Comparison of ENCODE assay signal across 7 cellular contexts in the genomic region with DNA sequence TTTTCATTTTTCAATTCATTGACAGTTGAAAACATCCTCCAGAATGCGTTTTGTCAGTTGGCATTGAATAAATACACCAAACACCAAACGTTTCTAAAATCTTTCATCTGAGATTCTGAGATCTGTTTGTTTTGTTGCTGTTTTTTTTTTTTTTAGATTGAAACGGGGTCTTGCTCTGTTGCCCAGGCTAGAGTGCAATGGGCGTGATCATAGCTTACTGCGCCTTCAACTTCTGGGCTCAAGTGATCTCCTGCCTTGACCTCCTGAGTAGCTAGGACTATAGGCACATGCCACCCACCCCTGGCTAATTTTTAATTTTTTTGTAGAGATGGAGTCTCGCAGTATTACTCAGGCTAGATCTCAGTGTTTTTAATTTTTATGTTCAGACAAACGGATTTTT.
"Had no signal": no experiment of that assay in that cellular context is flagged by ENCODE, and none has a peak within 500 bp of the region (broad histone marks: within the 10 kb centered on the region; RNA-seq: fewer than 3 reads in every experiment).

No MANE protein-coding gene starts in this region.

- H3K27ac Mint-ChIP-seq: GM23338, H9, HFFc6 had no signal

- H3K4me3 ChIP-seq: GM23338, K562 had no signal

- H3K4me3 Mint-ChIP-seq: GM23338, H9, HFFc6 had no signal

- H3K9me3 Mint-ChIP-seq: GM23338, H9, HFFc6 had no signal

- ATAC-seq: GM23338, K562 had no signal

- H3K4me1 Mint-ChIP-seq: GM23338, H9 had no signal

- DNase-seq: H9, HCEC 1CT, HFFc6, IMR-90, KG1 had no signal
